Comparison of ENCODE assay signal across 10 cellular contexts in genomic region chr17:42928714-42929496, GRCh38. TPM values are rescaled to one million over a fixed set of nuclear protein-coding genes. Genes with fewer than 3 reads are reported as not detected.
DNase-seq lines count a peak whose midpoint lies in the region; ATAC-seq, FAIRE-seq and TF ChIP-seq lines count a peak whose summit lies in the region.
"Had no signal": no experiment of that assay in that cellular context is flagged by ENCODE, and none has a peak within 500 bp of the region (broad histone marks: within the 10 kb centered on the region; RNA-seq: fewer than 3 reads in every experiment).

No MANE protein-coding gene starts in this region.

- peak overlapping the region; percentile 76 to 80; a peak in 3 of 4 replicates for H3K9ac ChIP-seq in K562 (ENCODE audit: insufficient read depth in 1 of 2, low read depth in 2 of 2, low read length in 2 of 2)
- H3K9ac ChIP-seq: BLaER1 had no signal

- H3K9me3 ChIP-seq in K562 (replicated peaks; ENCODE audit: control insufficient read depth, insufficient read depth, low read depth, low read length): no peaks in the 10 kb centered on the region

- in situ Hi-C loops in K562 (cut with MboI): loop anchor here (10.0 kb wide), 1 partner anchor 344 kb away; no protein-coding TSS in a partner anchor

- H4K20me1 ChIP-seq in K562 (replicated peaks; ENCODE audit: control insufficient read depth, insufficient read depth, low read length): no peaks in the 10 kb centered on the region
- H4K20me1 ChIP-seq: BLaER1 had no signal

- WGBS in K562 (ENCODE audit: insufficient coverage, low coverage, missing lambda C conversion rate): 5% methylated on average over 9 of the region's 9 CpGs

- TF ChIP-seq EP300 in K562 (IDR thresholded peaks at IDR 0.05; ENCODE audit: low read length): peak; percentile 74

- POLR2A ChIA-PET in K562 (lab: Yijun Ruan, JAX): interaction anchor here (0.6 to 1.8 kb wide), 16 partner anchors 8 to 439 kb away, joined by 3 to 17 read pairs (median 4); partner anchors contain the start of genes BECN1, MLX, PSMC3IP and PSME3

- FAIRE-seq in K562 (lab: Jason Lieb, UNC): peak; percentile 100

- CTCF ChIA-PET in K562 (lab: Yijun Ruan, JAX; ENCODE audit: low intra/inter-chr PET ratio): interaction anchor here (0.7 to 2.3 kb wide), 4 partner anchors 86 to 209 kb away, joined by 3 to 11 read pairs (median 4); no protein-coding TSS in a partner anchor

- peak overlapping the region; percentile 96 for H2AFZ ChIP-seq in K562 (ENCODE audit: low read depth, low read length)

- no peaks in the 10 kb centered on the region for H3K27me3 ChIP-seq in HL-60 (ENCODE audit: insufficient read depth, poor library complexity, severe bottlenecking)
- H3K27me3 ChIP-seq in K562 (ENCODE audit: control insufficient read depth in 2 of 2, insufficient read depth in 2 of 2, low read length in 2 of 2): no peaks in the 10 kb centered on the region
- H3K27me3 ChIP-seq: BLaER1 had no signal

- peak; percentile 75 to 84 for TF ChIP-seq RAD21 in K562 (CRISPR knock-in tag; conservative IDR thresholded peaks at IDR 0.05 in 1 of 2, IDR thresholded peaks at IDR 0.05 in 1 of 2)

- TF ChIP-seq CTCF in HL-60 (IDR thresholded peaks at IDR 0.05; ENCODE audit: insufficient read depth, low read length): peak; percentile 41
- TF ChIP-seq CTCF in K562 (IDR thresholded peaks at IDR 0.05 in 2 of 3, conservative IDR thresholded peaks at IDR 0.05 in 1 of 3; ENCODE audit: insufficient read depth in 2 of 3, low read depth in 1 of 3, low read length in 3 of 3): peak; percentile 75 to 87 (median 84)

- intact Hi-C loops in K562 (cut with micrococcal nuclease): loop anchor here (1.0 kb wide), 2 partner anchors 86 to 351 kb away; no protein-coding TSS in a partner anchor

- H3K4me2 ChIP-seq in K562 (ENCODE audit: insufficient read depth, low read length): peak overlapping the region; percentile 85
- H3K4me2 ChIP-seq: BLaER1 had no signal

- BruUV-seq in K562 (replicated peaks; lab: Mats Ljungman, UMichigan): no TSS peak

- peak overlapping the region; percentile 69 for H3K27ac ChIP-seq in HL-60 (replicated peaks)
- peak overlapping the region; percentile 99 for H3K27ac ChIP-seq in K562 (ENCODE audit: extremely low read depth, low read depth, low read length)
- H3K27ac ChIP-seq: BLaER1 had no signal

- H3K36me3 ChIP-seq in K562 (ENCODE audit: control insufficient read depth, insufficient read depth, low read length): no peaks in the 10 kb centered on the region
- H3K36me3 ChIP-seq: BLaER1 had no signal

- peak; percentile 48 for TF ChIP-seq POLR2A in K562 (conservative IDR thresholded peaks at IDR 0.05)

- H3K4me3 ChIP-seq in HL-60 (replicated peaks; ENCODE audit: insufficient read depth, low read length) (no peak overlapping the region), K562 (peak overlapping the region; percentile 7; the same call in 1 of the 2 replicates)
- H3K4me3 ChIP-seq: BLaER1 had no signal

- no peaks in the 10 kb centered on the region for H3K9me1 ChIP-seq in K562 (ENCODE audit: control insufficient read depth, insufficient read depth, low read length)

- H3K79me2 ChIP-seq in K562 (ENCODE audit: control insufficient read depth, insufficient read depth, low read length): no peaks in the 10 kb centered on the region

- ATAC-seq in K562 (peak; percentile 99), GM19351 (IDR thresholded peaks at IDR 0.05; ENCODE audit: unreplicated experiment) (no peak)

- DNase-seq in DMS 273 (lab: John Stamatoyannopoulos, UW; ENCODE audit: unreplicated experiment) (peak; percentile 74), DMS 273 treated with DMSO at 0.1 percent for 48 hours (lab: John Stamatoyannopoulos, UW) (no peak), HL-60 (ENCODE audit: low read depth in 1 of 2, low spot score in 1 of 2) (peak; percentile 74 to 77), RPMI7951 (ENCODE audit: low read depth) (peak; percentile 82), K562 (ENCODE audit: extremely low read depth in 1 of 4, low spot score in 3 of 4) (peak; percentile 86 to 95 (median 89)), iPS-NIHi11 (ENCODE audit: low spot score) (peak; percentile 74)
- peak; percentile 6 to 42 (median 20) for DNase-seq in stimulated activated CD4-positive, alpha-beta T cell treated with anti-CD3 and anti-CD28 coated beads, Interleukin-12 subunit alpha, Interleukin-12 subunit beta, amount 100 ng/mL, for 48 hours (ENCODE audit: low read depth in 2 of 3, low spot score in 1 of 3)

- peaks cover 12% of the 10 kb centered on the region in 2 experiments; a peak in 4 of 5 replicates for H3K4me1 ChIP-seq in K562 (replicated peaks in 1 of 2; ENCODE audit: control insufficient read depth in 2 of 2, insufficient read depth in 2 of 2, low read length in 2 of 2)

RNA-seq across cellular contexts. Expression of gene G6PC1, which starts 28.3 kb away (rescaled TPM):
- total RNA-seq in RPMI7951 (2014; rRNA removed; shearing (Covaris generic)): not detected in 2 replicates
- not detected in 2 replicates for total RNA-seq in K562 (2011; cell fraction: chromatin; rRNA removed; ENCODE audit: low replicate concordance)
- not detected in 2 replicates for total RNA-seq in K562 (2011; cell fraction: nucleolus; rRNA removed)
- total RNA-seq in K562 (2011; cell fraction: nucleoplasm; rRNA removed): not detected in 2 replicates
- total RNA-seq in K562 (2014; rRNA removed): not detected in 2 replicates
- not detected in 2 replicates for total RNA-seq in K562 (2014; rRNA removed; fragmentation: Illumina TruSeq; extraction: Trizol)
- not detected in 2 replicates for total RNA-seq in K562 (2015; rRNA removed; fragmentation: Illumina TruSeq; extraction: Trizol)
- not detected in 2 replicates for total RNA-seq in K562 (2021)
- polyA plus RNA-seq in K562 (2011; rRNA removed): not detected in 2 replicates
- polyA plus RNA-seq in K562 (2011; cell fraction: cytosol; rRNA removed): not detected in 2 replicates
- not detected in 2 replicates for polyA plus RNA-seq in K562 (2011; cell fraction: nucleus; rRNA removed)
- polyA plus RNA-seq in K562 (2012): not detected in 2 replicates
- polyA plus RNA-seq in K562 (2014; fragmentation: Illumina TruSeq; extraction: Trizol): not detected in 2 replicates
- not detected for polyA plus RNA-seq in K562 (2014; fragmentation: Nextera tagmentation; extraction: Ambion mirVana)
- not detected in 2 replicates for polyA plus RNA-seq in K562 (2014; rRNA removed)
- not detected in 2 replicates for polyA minus RNA-seq in K562 (2011; rRNA and poly(A)+ RNA removed)
- not detected in 2 replicates for polyA minus RNA-seq in K562 (2011; cell fraction: cytosol; rRNA and poly(A)+ RNA removed)
- polyA minus RNA-seq in K562 (2011; cell fraction: nucleus; rRNA and poly(A)+ RNA removed): not detected in 2 replicates
- total RNA-seq: lower leg skin had no signal

RNA-seq across cellular contexts. Expression of gene AARSD1, which starts 35.3 kb away (rescaled TPM):
- 20.3 and 22.7 TPM in 2 replicates for total RNA-seq in RPMI7951 (2014; rRNA removed; shearing (Covaris generic))
- total RNA-seq in K562 (2011; cell fraction: chromatin; rRNA removed; ENCODE audit: low replicate concordance): 277 and 420 TPM in 2 replicates
- 213 and 237 TPM in 2 replicates for total RNA-seq in K562 (2011; cell fraction: nucleolus; rRNA removed)
- total RNA-seq in K562 (2011; cell fraction: nucleoplasm; rRNA removed): 221 and 229 TPM in 2 replicates
- total RNA-seq in K562 (2014; rRNA removed) (65.3 and 68.6 TPM in 2 replicates), K562 (2014; rRNA removed; fragmentation: Illumina TruSeq; extraction: Trizol) (57.8 and 61.9 TPM in 2 replicates), K562 (2015; rRNA removed; fragmentation: Illumina TruSeq; extraction: Trizol) (56.9 and 57.4 TPM in 2 replicates), K562 (2021) (56.8 and 60.7 TPM in 2 replicates)
- polyA plus RNA-seq in K562 (2011; rRNA removed) (58.1 and 98.5 TPM in 2 replicates), K562 (2014; fragmentation: Illumina TruSeq; extraction: Trizol) (67.8 and 75.1 TPM in 2 replicates), K562 (2014; fragmentation: Nextera tagmentation; extraction: Ambion mirVana) (10 to 100 TPM; 51.7 to 91.5 TPM), K562 (2014; rRNA removed) (96.2 and 97.9 TPM in 2 replicates)
- 45.3 and 56.2 TPM in 2 replicates for polyA plus RNA-seq in K562 (2011; cell fraction: cytosol; rRNA removed)
- 109 and 138 TPM in 2 replicates for polyA plus RNA-seq in K562 (2011; cell fraction: nucleus; rRNA removed)
- 59.7 and 71.1 TPM in 2 replicates for polyA plus RNA-seq in K562 (2012)
- 52.6 and 91.8 TPM in 2 replicates for polyA minus RNA-seq in K562 (2011; rRNA and poly(A)+ RNA removed)
- 19.5 and 27.7 TPM in 2 replicates for polyA minus RNA-seq in K562 (2011; cell fraction: cytosol; rRNA and poly(A)+ RNA removed)
- 52.2 and 56.8 TPM in 2 replicates for polyA minus RNA-seq in K562 (2011; cell fraction: nucleus; rRNA and poly(A)+ RNA removed)

RNA-seq across cellular contexts. Expression of gene PTGES3L, which starts 51.0 kb away (rescaled TPM):
- total RNA-seq in RPMI7951 (2014; rRNA removed; shearing (Covaris generic)): 2.0 and 2.3 TPM in 2 replicates
- total RNA-seq in K562 (2011; cell fraction: chromatin; rRNA removed; ENCODE audit: low replicate concordance): 29.7 and 49.0 TPM in 2 replicates
- total RNA-seq in K562 (2011; cell fraction: nucleolus; rRNA removed): 21.0 and 22.5 TPM in 2 replicates
- total RNA-seq in K562 (2011; cell fraction: nucleoplasm; rRNA removed): 22.1 and 38.2 TPM in 2 replicates
- total RNA-seq in K562 (2014; rRNA removed): 6.0 and 12.2 TPM in 2 replicates
- 8.8 and 9.0 TPM in 2 replicates for total RNA-seq in K562 (2014; rRNA removed; fragmentation: Illumina TruSeq; extraction: Trizol)
- total RNA-seq in K562 (2015; rRNA removed; fragmentation: Illumina TruSeq; extraction: Trizol): 6.8 and 7.8 TPM in 2 replicates
- total RNA-seq in K562 (2021): 8.2 and 9.6 TPM in 2 replicates
- polyA plus RNA-seq in K562 (2011; rRNA removed): 5.5 and 7.7 TPM in 2 replicates
- polyA plus RNA-seq in K562 (2011; cell fraction: cytosol; rRNA removed): 5.1 and 7.1 TPM in 2 replicates
- polyA plus RNA-seq in K562 (2011; cell fraction: nucleus; rRNA removed): 8.0 and 9.9 TPM in 2 replicates
- 10.0 and 17.2 TPM in 2 replicates for polyA plus RNA-seq in K562 (2012)
- 11.8 and 12.1 TPM in 2 replicates for polyA plus RNA-seq in K562 (2014; fragmentation: Illumina TruSeq; extraction: Trizol)
- polyA plus RNA-seq in K562 (2014; fragmentation: Nextera tagmentation; extraction: Ambion mirVana): 10 to 100 TPM; 11.5 to 16.0 TPM
- polyA plus RNA-seq in K562 (2014; rRNA removed): 10.9 and 14.5 TPM in 2 replicates
- 5.8 and 9.6 TPM in 2 replicates for polyA minus RNA-seq in K562 (2011; rRNA and poly(A)+ RNA removed)
- 3.7 and 6.1 TPM in 2 replicates for polyA minus RNA-seq in K562 (2011; cell fraction: cytosol; rRNA and poly(A)+ RNA removed)
- polyA minus RNA-seq in K562 (2011; cell fraction: nucleus; rRNA and poly(A)+ RNA removed): 6.6 and 7.0 TPM in 2 replicates

RNA-seq across cellular contexts. Expression of gene RUNDC1, which starts 51.5 kb away (rescaled TPM):
- 4.7 and 5.0 TPM in 2 replicates for total RNA-seq in RPMI7951 (2014; rRNA removed; shearing (Covaris generic))
- total RNA-seq in K562 (2011; cell fraction: chromatin; rRNA removed; ENCODE audit: low replicate concordance): 45.7 and 57.8 TPM in 2 replicates
- 36.1 and 40.2 TPM in 2 replicates for total RNA-seq in K562 (2011; cell fraction: nucleolus; rRNA removed)
- 40.8 and 43.7 TPM in 2 replicates for total RNA-seq in K562 (2011; cell fraction: nucleoplasm; rRNA removed)
- total RNA-seq in K562 (2014; rRNA removed): 9.4 and 12.0 TPM in 2 replicates
- 6.3 and 6.6 TPM in 2 replicates for total RNA-seq in K562 (2014; rRNA removed; fragmentation: Illumina TruSeq; extraction: Trizol)
- total RNA-seq in K562 (2015; rRNA removed; fragmentation: Illumina TruSeq; extraction: Trizol): 9.0 and 9.4 TPM in 2 replicates
- 11.1 and 12.5 TPM in 2 replicates for total RNA-seq in K562 (2021)
- 8.1 and 10.5 TPM in 2 replicates for polyA plus RNA-seq in K562 (2011; rRNA removed)
- polyA plus RNA-seq in K562 (2011; cell fraction: cytosol; rRNA removed): 5.6 and 8.2 TPM in 2 replicates
- polyA plus RNA-seq in K562 (2011; cell fraction: nucleus; rRNA removed): 7.3 and 11.3 TPM in 2 replicates
- 10.6 and 11.1 TPM in 2 replicates for polyA plus RNA-seq in K562 (2012)
- polyA plus RNA-seq in K562 (2014; fragmentation: Illumina TruSeq; extraction: Trizol): 10.5 and 12.6 TPM in 2 replicates
- 1 to 10 TPM; 3.4 to 3.6 TPM for polyA plus RNA-seq in K562 (2014; fragmentation: Nextera tagmentation; extraction: Ambion mirVana)
- 8.3 and 8.8 TPM in 2 replicates for polyA plus RNA-seq in K562 (2014; rRNA removed)
- polyA minus RNA-seq in K562 (2011; rRNA and poly(A)+ RNA removed): 12.3 and 18.9 TPM in 2 replicates
- polyA minus RNA-seq in K562 (2011; cell fraction: cytosol; rRNA and poly(A)+ RNA removed): 4.2 and 8.2 TPM in 2 replicates
- polyA minus RNA-seq in K562 (2011; cell fraction: nucleus; rRNA and poly(A)+ RNA removed): 5.3 and 8.8 TPM in 2 replicates
